Comparison of ENCODE assay signal across 7 cellular contexts in the genomic region with DNA sequence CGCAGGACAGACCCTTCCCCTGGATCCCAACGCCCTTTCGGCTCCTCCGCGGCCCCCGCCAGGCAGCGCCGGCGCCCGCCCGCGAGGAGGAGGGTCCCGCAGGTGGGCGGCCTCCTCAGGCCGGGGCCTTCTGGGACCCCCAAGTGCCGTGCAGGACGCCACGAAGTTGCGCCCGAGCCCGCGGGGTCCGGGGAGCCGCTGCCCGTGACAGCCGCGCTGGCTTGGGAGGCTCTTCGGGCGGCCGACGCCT. TPM values are rescaled to one million over a fixed set of nuclear protein-coding genes. Genes with fewer than 3 reads are reported as not detected.
DNase-seq lines count a peak whose midpoint lies in the region; ATAC-seq and TF ChIP-seq lines count a peak whose summit lies in the region.

No MANE protein-coding gene starts in this region.

- H3K4me3 ChIP-seq in SJSA1: peak overlapping the region; percentile 96
- peak overlapping the region; percentile 90 to 98 for H3K4me3 ChIP-seq in gastroesophageal sphincter
- peak overlapping the region; percentile 64 to 89 (median 78) for H3K4me3 ChIP-seq in skin epidermis

- peaks cover 6% of the 10 kb centered on the region for H3K36me3 ChIP-seq in SJSA1
- no peaks in the 10 kb centered on the region for H3K36me3 ChIP-seq in gastroesophageal sphincter

- no peak overlapping the region for H2BK12ac ChIP-seq in H9 (ENCODE audit: insufficient read length, low read depth, low read length)

- TF ChIP-seq CTCF in H9 (conservative IDR thresholded peaks at IDR 0.05) (no peak), gastroesophageal sphincter (IDR thresholded peaks at IDR 0.05) (no peak)

- H3K27me3 ChIP-seq in H9 (ENCODE audit: insufficient read depth, low read length): no peaks in the 10 kb centered on the region; the same call in 1 of the 2 replicates
- H3K27me3 ChIP-seq in SJSA1 (replicated peaks): no peaks in the 10 kb centered on the region
- no peaks in the 10 kb centered on the region for H3K27me3 ChIP-seq in gastroesophageal sphincter

- H4K8ac ChIP-seq in H9 (replicated peaks; ENCODE audit: insufficient read length, low read depth, low read length): no peak overlapping the region

- no peak overlapping the region for H4K5ac ChIP-seq in H9 (ENCODE audit: insufficient read length, low read depth, low read length)

- H3K4ac ChIP-seq in H9 (ENCODE audit: low read depth, low read length): no peak overlapping the region

- no peak overlapping the region for H2BK20ac ChIP-seq in H9 (ENCODE audit: low read depth, low read length, poor library complexity, severe bottlenecking)

- H3K36me3 Mint-ChIP-seq in H9 (ENCODE audit: insufficient read depth in 1 of 3, low read depth in 3 of 3): no peaks in the 10 kb centered on the region

- H4K20me1 ChIP-seq in H9 (ENCODE audit: control insufficient read depth, insufficient read depth, insufficient read length): no peaks in the 10 kb centered on the region

- H3K9ac ChIP-seq in H9 (ENCODE audit: extremely low read depth, insufficient read length, low read length): peak overlapping the region; percentile 52

- H4K91ac ChIP-seq in H9 (ENCODE audit: insufficient read length, low read depth, low read length): no peak overlapping the region

- H2BK120ac ChIP-seq in H9 (ENCODE audit: low read depth, low read length, poor library complexity, severe bottlenecking): no peak overlapping the region

- H3K27me3 Mint-ChIP-seq in H9 (ENCODE audit: low read depth): peaks cover 33% of the 10 kb centered on the region

- H3T11ph ChIP-seq in H9 (ENCODE audit: low read length): no peak overlapping the region

- no peak for DNase-seq in H9
- DNase-seq in SJSA1 (ENCODE audit: low read depth in 1 of 2, low spot score in 2 of 2): no peak
- DNase-seq in NCI-H82 treated with DMSO at 0.1 percent for 48 hours (lab: John Stamatoyannopoulos, UW; ENCODE audit: unreplicated experiment): no peak
- no peak for DNase-seq in GM03348 (ENCODE audit: low spot score)

- no peak for TF ChIP-seq POLR2A in gastroesophageal sphincter (IDR thresholded peaks at IDR 0.05)

- H3K9me3 Mint-ChIP-seq in H9: no peaks in the 10 kb centered on the region

- H2BK15ac ChIP-seq in H9 (ENCODE audit: low read depth, low read length): no peak overlapping the region

- no peak overlapping the region for H2AFZ ChIP-seq in H9 (ENCODE audit: low read length)

- no peak for TF ChIP-seq EP300 in gastroesophageal sphincter (IDR thresholded peaks at IDR 0.05)

- H3K4me1 ChIP-seq in H9 (ENCODE audit: insufficient read depth, low read length) (0 out of 2 replicates have a peak, but pooled peaks cover 3% of the 10 kb centered on the region), SJSA1 (replicated peaks) (peaks cover 20% of the 10 kb centered on the region), gastroesophageal sphincter (peaks cover 0 to 62% (median 3%) of the 10 kb centered on the region in 3 donors)

- H3K9me3 ChIP-seq in H9 (ENCODE audit: control insufficient read depth, low read depth, low read length): no peaks in the 10 kb centered on the region
- H3K9me3 ChIP-seq in SJSA1 (replicated peaks): no peaks in the 10 kb centered on the region
- no peaks in the 10 kb centered on the region for H3K9me3 ChIP-seq in gastroesophageal sphincter

- no peaks in the 10 kb centered on the region for H3K79me2 ChIP-seq in H9 (ENCODE audit: insufficient read depth, low read length)

- H3K14ac ChIP-seq in H9 (ENCODE audit: insufficient read depth, low read length): no peak overlapping the region; the same call in 1 of the 2 replicates

- no peak overlapping the region for H2BK5ac ChIP-seq in H9 (ENCODE audit: insufficient read length, low read length)

- no peaks in the 10 kb centered on the region for H3K23me2 ChIP-seq in H9 (ENCODE audit: insufficient read length, low read depth, low read length, poor library complexity, severe bottlenecking)

- H3K18ac ChIP-seq in H9 (ENCODE audit: insufficient read length, low read depth, low read length): no peak overlapping the region

- no peak overlapping the region for H3K27ac Mint-ChIP-seq in H9

- no peak overlapping the region for H3K23ac ChIP-seq in H9 (ENCODE audit: insufficient read length, low read depth, low read length)

- peak overlapping the region; percentile 65 for H3K4me2 ChIP-seq in H9 (ENCODE audit: insufficient read depth, insufficient read length, low read length)

- H3K56ac ChIP-seq in H9 (ENCODE audit: insufficient read length, low read depth, low read length): no peak overlapping the region

- ATAC-seq in gastroesophageal sphincter (no peak), HG02981 (IDR thresholded peaks at IDR 0.05; ENCODE audit: unreplicated experiment) (no peak)

- no peak overlapping the region for H3K27ac ChIP-seq in H9 (ENCODE audit: insufficient read length, low read depth, low read length)
- peak overlapping the region; percentile 69 for H3K27ac ChIP-seq in SJSA1
- peak overlapping the region; percentile 94 to 99 (median 97) for H3K27ac ChIP-seq in gastroesophageal sphincter
- H3K27ac ChIP-seq in skin epidermis: peak overlapping the region; percentile 43 to 98 (median 94)

- H3K79me1 ChIP-seq in H9 (ENCODE audit: insufficient read depth, low read depth, low read length, poor library complexity, severe bottlenecking): no peaks in the 10 kb centered on the region

- peaks cover 8 to 10% of the 10 kb centered on the region in 2 experiments for H3K4me1 Mint-ChIP-seq in H9

- H3K4me3 Mint-ChIP-seq in H9: peak overlapping the region; percentile 71 to 86

- WGBS in H9 (ENCODE audit: extremely low coverage, insufficient read length, low lambda C conversion rate): no CpG with 5 or more reads among the region's 31 CpGs
- WGBS in gastroesophageal sphincter (ENCODE audit: low coverage in 1 of 2), 2 donors: no CpG with 5 or more reads among the region's 31 CpGs

- no peak overlapping the region for H2AK5ac ChIP-seq in H9 (ENCODE audit: insufficient read length, low read length)

RNA-seq across cellular contexts. Expression of gene ERN1, which starts 0.5 kb away (rescaled TPM):
- total RNA-seq in H9 (2021): 4.4 and 5.0 TPM in 2 replicates
- total RNA-seq in SJSA1 (2014; rRNA removed; shearing (Covaris generic)): 4.4 and 5.8 TPM in 2 replicates
- 10 to 100 TPM in 3 of 4 donors, 1 to 10 TPM in 1; 8.4 to 12.8 (median 12.1) TPM for total RNA-seq in gastroesophageal sphincter
